ENCODE assay signal across 18 cellular contexts in genomic region chr2:85400541-85400940, GRCh38. TPM values are rescaled to one million over a fixed set of nuclear protein-coding genes. Genes with fewer than 3 reads are reported as not detected.
DNase-seq lines count a peak whose midpoint lies in the region; ATAC-seq, FAIRE-seq and TF ChIP-seq lines count a peak whose summit lies in the region.
"Had no signal": no experiment of that assay in that cellular context is flagged by ENCODE, and none has a peak within 500 bp of the region (broad histone marks: within the 10 kb centered on the region; RNA-seq: fewer than 3 reads in every experiment).

No MANE protein-coding gene starts in this region.

- TF ChIP-seq CTCF in SK-N-SH (IDR thresholded peaks at IDR 0.05): no peak
- no peak for TF ChIP-seq CTCF in astrocyte (IDR thresholded peaks at IDR 0.05; ENCODE audit: insufficient read depth, low read depth, low read length)
- TF ChIP-seq CTCF in upper lobe of right lung (IDR thresholded peaks at IDR 0.05): no peak

- H3K27ac ChIP-seq in SK-N-SH (ENCODE audit: low read depth in 2 of 2, low read length in 1 of 2) (no peak overlapping the region), astrocyte (ENCODE audit: low read depth, low read length) (no peak overlapping the region), upper lobe of right lung (no peak overlapping the region)
- H3K27ac ChIP-seq: 22Rv1, KMS-11 had no signal

- H3K4me3 ChIP-seq in SK-N-SH (ENCODE audit: low read depth in 2 of 2, low read length in 1 of 2) (no peak overlapping the region), astrocyte (ENCODE audit: insufficient read depth, low read depth, low read length) (no peak overlapping the region), upper lobe of right lung (no peak overlapping the region)

- H3K79me2 ChIP-seq in SK-N-SH (ENCODE audit: insufficient read depth): no peaks in the 10 kb centered on the region
- H3K79me2 ChIP-seq in astrocyte (ENCODE audit: insufficient read depth, low read length): peaks cover 20% of the 10 kb centered on the region

- H3K9me2 ChIP-seq in SK-N-SH: no peaks in the 10 kb centered on the region

- H3K9me3 Mint-ChIP-seq in astrocyte (ENCODE audit: unreplicated experiment): no peaks in the 10 kb centered on the region
- H3K9me3 Mint-ChIP-seq in naive thymus-derived CD8-positive, alpha-beta T cell: peaks cover 0 to 22% (median 3%) of the 10 kb centered on the region in 9 donors

- H4K20me1 ChIP-seq in SK-N-SH (ENCODE audit: insufficient read depth) (no peaks in the 10 kb centered on the region), astrocyte (ENCODE audit: insufficient read depth, low read length) (no peaks in the 10 kb centered on the region)

- H3K36me3 ChIP-seq in SK-N-SH (replicated peaks in 1 of 2; ENCODE audit: control insufficient read depth in 1 of 2, insufficient read depth in 2 of 2, low read length in 1 of 2): no peaks in the 10 kb centered on the region
- peaks cover 5% of the 10 kb centered on the region for H3K36me3 ChIP-seq in astrocyte (ENCODE audit: insufficient read depth, low read length)
- peaks cover 14% of the 10 kb centered on the region for H3K36me3 ChIP-seq in upper lobe of right lung

- H3K4me1 ChIP-seq in SK-N-SH (ENCODE audit: control insufficient read depth in 1 of 2, insufficient read depth in 2 of 2, low read depth in 1 of 2, low read length in 1 of 2) (peaks cover 7 to 9% of the 10 kb centered on the region in 2 experiments; a peak in 2 of 4 replicates), astrocyte (ENCODE audit: insufficient read depth, low read length) (peaks cover 7% of the 10 kb centered on the region), upper lobe of right lung (peaks cover 17% of the 10 kb centered on the region)

- H2AFZ ChIP-seq in SK-N-SH (ENCODE audit: low read depth) (no peak overlapping the region), astrocyte (ENCODE audit: low read depth, low read length) (no peak overlapping the region)

- TF ChIP-seq EP300 in SK-N-SH (IDR thresholded peaks at IDR 0.05; ENCODE audit: borderline replicate concordance in 1 of 2, low read depth in 1 of 2, low read length in 1 of 2): no peak

- H3K27me3 ChIP-seq in SK-N-SH (ENCODE audit: insufficient read depth) (no peaks in the 10 kb centered on the region), astrocyte (ENCODE audit: insufficient read depth, low read length) (no peaks in the 10 kb centered on the region), upper lobe of right lung (no peaks in the 10 kb centered on the region)

- POLR2A ChIA-PET in SK-N-SH (lab: Yijun Ruan, JAX): no interaction called here
- POLR2A ChIA-PET in naive thymus-derived CD8-positive, alpha-beta T cell (lab: Charles Lee): interaction anchor here (0.6 kb wide), 1 partner anchor 41 kb away, joined by 3 read pairs; no protein-coding TSS in a partner anchor

- H3K27me3 Mint-ChIP-seq in astrocyte (ENCODE audit: low read depth, unreplicated experiment): no peaks in the 10 kb centered on the region
- H3K27me3 Mint-ChIP-seq in naive thymus-derived CD8-positive, alpha-beta T cell: no peaks in the 10 kb centered on the region

- DNase-seq in SK-N-SH (peak; percentile 6), astrocyte (ENCODE audit: low read depth) (no peak), posterior vena cava (ENCODE audit: low spot score) (peak; percentile 43), upper lobe of right lung (peak; percentile 11), SW480 (ENCODE audit: low spot score) (no peak)
- DNase-seq in central memory CD4-positive, alpha-beta T cell: no peak
- DNase-seq in naive thymus-derived CD8-positive, alpha-beta T cell: no peak
- DNase-seq: DMS 273 treated with DMSO at 0.1 percent for 48 hours, GF-D8, NCI-H1436 treated with DMSO at 0.1 percent for 48 hours, NCI-H510A treated with DMSO at 0.1 percent for 48 hours had no signal

- peak overlapping the region; percentile 5 for H3K27ac Mint-ChIP-seq in astrocyte (ENCODE audit: unreplicated experiment)
- peak overlapping the region in 1 of 10 donors; percentile 84 for H3K27ac Mint-ChIP-seq in naive thymus-derived CD8-positive, alpha-beta T cell

- peaks cover 9% of the 10 kb centered on the region for H3F3A ChIP-seq in SK-N-SH (replicated peaks; ENCODE audit: insufficient read depth)

- intact Hi-C loops in posterior vena cava (cut with DNase I) (no loop called here), upper lobe of right lung (cut with DNase I) (no loop called here)

- no peak overlapping the region for H3K4me3 Mint-ChIP-seq in astrocyte (ENCODE audit: unreplicated experiment)
- no peak overlapping the region for H3K4me3 Mint-ChIP-seq in naive thymus-derived CD8-positive, alpha-beta T cell

- 61% methylated on average over 4 of the region's 4 CpGs for WGBS in SK-N-SH (ENCODE audit: low lambda C conversion rate)

- no peak overlapping the region for H3K4me2 ChIP-seq in SK-N-SH
- no peak overlapping the region for H3K4me2 ChIP-seq in astrocyte (ENCODE audit: low read length)
- H3K4me2 ChIP-seq: KMS-11 had no signal

- TF ChIP-seq RAD21 in SK-N-SH (IDR thresholded peaks at IDR 0.05; ENCODE audit: low read length): no peak

- H3K36me3 Mint-ChIP-seq in astrocyte (ENCODE audit: low read depth, unreplicated experiment): peaks cover 17% of the 10 kb centered on the region
- H3K36me3 Mint-ChIP-seq in naive thymus-derived CD8-positive, alpha-beta T cell: peaks cover 0 to 13% (median 9%) of the 10 kb centered on the region in 3 donors

- CTCF ChIA-PET in SK-N-SH (lab: Yijun Ruan, JAX): interaction anchor here (0.7 to 2.0 kb wide), 3 partner anchors 10 to 151 kb away, joined by 3 to 5 read pairs (median 5); no protein-coding TSS in a partner anchor

- H3K9ac ChIP-seq in SK-N-SH (no peak overlapping the region), astrocyte (ENCODE audit: low read length) (no peak overlapping the region)
- H3K9ac ChIP-seq: KMS-11 had no signal

- peaks cover 5% of the 10 kb centered on the region for H3K4me1 Mint-ChIP-seq in astrocyte (ENCODE audit: low read depth, unreplicated experiment)
- peaks cover 6 to 17% (median 7%) of the 10 kb centered on the region in 4 donors for H3K4me1 Mint-ChIP-seq in naive thymus-derived CD8-positive, alpha-beta T cell

- no peak for ATAC-seq in SK-N-SH treated with all-trans-retinoic acid at 6 μM for 48 hours
- ATAC-seq in upper lobe of right lung: no peak
- ATAC-seq in naive thymus-derived CD8-positive, alpha-beta T cell: no peak
- ATAC-seq: Right ventricle myocardium inferior had no signal

- H3K9me3 ChIP-seq in SK-N-SH (0 out of 2 replicates have a peak, but pooled peaks cover 4% of the 10 kb centered on the region), astrocyte (ENCODE audit: insufficient read depth, low read depth, low read length) (no peaks in the 10 kb centered on the region), upper lobe of right lung (peaks cover 6% of the 10 kb centered on the region)

- FAIRE-seq in astrocyte (lab: Jason Lieb, UNC): no peak
- FAIRE-seq: GM12891 had no signal

TF ChIP-seq in SK-N-SH, 30 proteins besides CTCF, POLR2A, EP300 and RAD21 (continues in another document):
- TF ChIP-seq FOXM1 (IDR thresholded peaks at IDR 0.05; ENCODE audit: low read depth) (no peak), FOXJ3 (CRISPR knock-in tag; IDR thresholded peaks at IDR 0.05) (no peak), NRF1 (IDR thresholded peaks at IDR 0.05; ENCODE audit: low read depth, low read length) (no peak)

TF ChIP-seq in SK-N-SH treated with all-trans-retinoic acid at 6 μM for 48 hours, 23 proteins besides CTCF, POLR2A, EP300 and RAD21 (continues in another document):
- TF ChIP-seq ZNF70 (CRISPR knock-in tag; IDR thresholded peaks at IDR 0.05): no peak

RNA-seq across cellular contexts. Expression of gene CAPG, which starts 9.6 kb away (rescaled TPM):
- 1.2 and 1.3 TPM in 2 replicates for polyA plus RNA-seq in SK-N-SH (2012; rRNA removed)
- polyA plus RNA-seq in SK-N-SH (2012; cell fraction: cytosol; rRNA removed): 0.94 and 1.5 TPM in 2 replicates
- 1.4 and 2.0 TPM in 2 replicates for polyA plus RNA-seq in SK-N-SH (2012; cell fraction: nucleus; rRNA removed)
- 59.3 and 68.2 TPM in 2 replicates for total RNA-seq in astrocyte
- total RNA-seq in posterior vena cava: 10 to 100 TPM; 56.6 to 72.1 TPM
- 419 TPM for total RNA-seq in upper lobe of right lung
- total RNA-seq in naive thymus-derived CD8-positive, alpha-beta T cell: 1 to 10 TPM; 5.7 to 8.0 TPM
- 10 to 100 TPM; 15.7 to 18.6 (median 16.8) TPM for polyA plus RNA-seq in naive thymus-derived CD8-positive, alpha-beta T cell

RNA-seq across cellular contexts. Expression of gene SH2D6, which starts 18.0 kb away (rescaled TPM):
- 0.33 and 0.42 TPM in 2 replicates for polyA plus RNA-seq in SK-N-SH (2012; rRNA removed)
- polyA plus RNA-seq in SK-N-SH (2012; cell fraction: cytosol; rRNA removed): 0.21 and 0.42 TPM in 2 replicates
- polyA plus RNA-seq in SK-N-SH (2012; cell fraction: nucleus; rRNA removed): 1.9 and 2.3 TPM in 2 replicates
- 0.58 and 0.64 TPM in 2 replicates for total RNA-seq in astrocyte
- total RNA-seq in posterior vena cava: not detected
- 1.0 TPM for total RNA-seq in upper lobe of right lung
- total RNA-seq in naive thymus-derived CD8-positive, alpha-beta T cell: 1 to 10 TPM; 1.3 to 2.2 TPM
- polyA plus RNA-seq in naive thymus-derived CD8-positive, alpha-beta T cell: not detected
- total RNA-seq: H4, M059J, Right ventricle myocardium inferior had no signal

RNA-seq across cellular contexts. Expression of gene ELMOD3, which starts 46.0 kb away (rescaled TPM):
- polyA plus RNA-seq in SK-N-SH (2012; rRNA removed): 15.4 and 25.1 TPM in 2 replicates
- 7.7 and 9.2 TPM in 2 replicates for polyA plus RNA-seq in SK-N-SH (2012; cell fraction: cytosol; rRNA removed)
- 70.2 and 88.5 TPM in 2 replicates for polyA plus RNA-seq in SK-N-SH (2012; cell fraction: nucleus; rRNA removed)
- total RNA-seq in astrocyte (11.2 and 11.7 TPM in 2 replicates), posterior vena cava (10 to 100 TPM; 11.2 to 13.1 TPM), upper lobe of right lung (22.0 TPM)
- total RNA-seq in naive thymus-derived CD8-positive, alpha-beta T cell: 10 to 100 TPM; 27.7 to 29.3 TPM
- polyA plus RNA-seq in naive thymus-derived CD8-positive, alpha-beta T cell: 10 to 100 TPM in 2 of 3 donors, 1 to 10 TPM in 1; 6.3 to 14.5 (median 11.8) TPM

RNA-seq across cellular contexts. Expression of gene RETSAT, which starts 46.2 kb away (rescaled TPM):
- polyA plus RNA-seq in SK-N-SH (2012; rRNA removed): 28.0 and 37.7 TPM in 2 replicates
- 20.5 and 24.4 TPM in 2 replicates for polyA plus RNA-seq in SK-N-SH (2012; cell fraction: cytosol; rRNA removed)
- polyA plus RNA-seq in SK-N-SH (2012; cell fraction: nucleus; rRNA removed): 33.4 and 58.1 TPM in 2 replicates
- total RNA-seq in astrocyte: 38.2 and 38.5 TPM in 2 replicates
- total RNA-seq in posterior vena cava: 10 to 100 TPM; 29.2 TPM
- 58.1 TPM for total RNA-seq in upper lobe of right lung
- 10 to 100 TPM; 21.3 to 25.6 TPM for total RNA-seq in naive thymus-derived CD8-positive, alpha-beta T cell
- polyA plus RNA-seq in naive thymus-derived CD8-positive, alpha-beta T cell: 10 to 100 TPM in 1 of 3 donors, 1 to 10 TPM in 2; 6.6 to 15.1 (median 9.9) TPM

Comparison
In these comparisons a context has a peak if more than half of its experiments do, and no peak if none do; other contexts are left out.
1. DNase-seq: peak in SK-N-SH (single experiment), posterior vena cava (single experiment) and upper lobe of right lung (single experiment); none in astrocyte (single experiment), central memory CD4-positive, alpha-beta T cell (single experiment), naive thymus-derived CD8-positive, alpha-beta T cell (0 of 10) and SW480 (single experiment).